36 cellular contexts compared by ENCODE assay signal in the genomic region with DNA sequence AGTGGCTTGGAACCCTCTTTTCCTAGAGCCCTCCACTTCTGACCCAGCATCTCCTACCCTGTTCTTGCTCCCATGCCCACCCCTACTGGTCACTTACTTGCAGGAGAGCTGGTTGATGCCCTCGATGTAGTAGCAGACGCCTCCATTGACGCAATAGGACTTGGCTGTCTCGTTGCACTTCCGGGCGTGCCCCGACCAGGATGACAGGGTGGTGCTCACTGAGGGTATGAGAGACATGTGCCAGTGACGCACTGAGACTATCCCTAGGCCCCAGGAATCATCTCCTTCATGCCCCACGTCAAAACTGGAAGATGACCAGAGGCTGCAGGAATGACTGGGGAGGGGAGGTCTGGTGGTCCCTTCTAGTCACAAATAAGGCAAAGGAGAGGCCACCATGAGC.
"Had no signal": no experiment of that assay in that cellular context is flagged by ENCODE, and none has a peak within 500 bp of the region (broad histone marks: within the 10 kb centered on the region; RNA-seq: fewer than 3 reads in every experiment).

No MANE protein-coding gene starts in this region.

- H3K27ac Mint-ChIP-seq: activated B cell treated with CpG ODN at 0.5 μM for 24 hours; activated CD4-positive, alpha-beta memory T cell treated with anti-CD3 and anti-CD28 coated beads for 36 hours; activated naive CD4-positive, alpha-beta T cell treated with anti-CD3 and anti-CD28 coated beads, Interleukin-2, amount 10 ng/mL, durations not matched to agents 7 days and 5 days; activated naive CD8-positive, alpha-beta T cell; activated naive CD8-positive, alpha-beta T cell treated with anti-CD3 and anti-CD28 coated beads, Interleukin-2, amount 50 U/mL, for 24 hours; brain had no signal

- H3K9me3 Mint-ChIP-seq: activated CD4-positive, alpha-beta memory T cell treated with anti-CD3 and anti-CD28 coated beads for 36 hours; activated naive CD4-positive, alpha-beta T cell treated with anti-CD3 and anti-CD28 coated beads, Interleukin-2, amount 10 ng/mL, durations not matched to agents 7 days and 5 days; activated naive CD8-positive, alpha-beta T cell treated with anti-CD3 and anti-CD28 coated beads, Interleukin-2, amount 50 U/mL, for 24 hours; activated T-cell treated with anti-CD3 and anti-CD28 coated beads, Interleukin-2, amount 50 U/mL, for 4 hours; central memory CD8-positive, alpha-beta T cell had no signal

- H3K9me3 ChIP-seq: MG63, Peyer's patch had no signal

- H3K4me1 ChIP-seq: Peyer's patch had no signal

- H3K4me3 ChIP-seq: cardiac muscle cell, MG63, Peyer's patch had no signal

- DNase-seq: activated B cell treated with CpG ODN at 0.5 μM for 24 hours; activated CD4-positive, alpha-beta memory T cell treated with anti-CD3 and anti-CD28 coated beads for 36 hours; activated CD4-positive, alpha-beta T cell treated with anti-CD3 and anti-CD28 coated beads for 4 hours; activated CD4-positive, alpha-beta T cell treated with anti-CD3 and anti-CD28 coated beads, Interleukin-2, amount 50 U/mL, for 1 hour; activated CD4-positive, CD25-positive, alpha-beta regulatory T cell treated with anti-CD3 and anti-CD28 coated beads, Interleukin-2, amount 50 U/mL, for 72 hours; activated CD8-positive, alpha-beta memory T cell treated with anti-CD3 and anti-CD28 coated beads, Interleukin-2, amount 50 U/mL, for 4 hours; activated effector memory CD4-positive, alpha-beta T cell treated with Interleukin-2 at 50 U/mL for 16 hours; activated naive CD4-positive, alpha-beta T cell treated with anti-CD3 and anti-CD28 coated beads, Interleukin-2, amount 10 ng/mL, durations not matched to agents 7 days and 5 days; activated naive CD8-positive, alpha-beta T cell treated with anti-CD3 and anti-CD28 coated beads, Interleukin-2, amount 50 U/mL, for 24 hours; activated T-cell treated with anti-CD3 and anti-CD28 coated beads for 4 hours; activated T-cell treated with anti-CD3 and anti-CD28 coated beads, Interleukin-2, amount 50 U/mL, for 4 hours; anterior cingulate cortex; Karpas-422; KBM-7; MG63; NCI-H1048; NCI-H1105 treated with DMSO at 0.1 percent for 48 hours; NCI-H1436; NCI-H1694; NCI-H1930; NCI-H2081 treated with DMSO at 0.1 percent for 48 hours; NCI-H226; NCI-H446 treated with DMSO at 0.1 percent for 48 hours; NCI-H524; NK-92 treated with Interleukin-12 subunit alpha and Interleukin-12 subunit beta, amount 100 ng/mL, for 24 hours; PC-3; Peyer's patch; RPMI8226; SW 1271; T-helper 1 cell; T-helper 2 cell; T-helper 9 cell had no signal

- H3K36me3 ChIP-seq: MG63, Peyer's patch had no signal

- H3K27me3 ChIP-seq: cardiac muscle cell, MG63, Peyer's patch had no signal

- H3K4me1 Mint-ChIP-seq: activated B cell treated with CpG ODN at 0.5 μM for 24 hours; activated naive CD8-positive, alpha-beta T cell treated with anti-CD3 and anti-CD28 coated beads, Interleukin-2, amount 50 U/mL, for 24 hours; central memory CD8-positive, alpha-beta T cell had no signal

- ATAC-seq: activated naive CD8-positive, alpha-beta T cell treated with anti-CD3 and anti-CD28 coated beads, Interleukin-2, amount 50 U/mL, for 24 hours; activated T-cell treated with anti-CD3 and anti-CD28 coated beads, Interleukin-2, amount 50 U/mL, for 4 hours; PC-3 had no signal

- H3K4me3 Mint-ChIP-seq: activated B cell treated with CpG ODN at 0.5 μM for 24 hours; activated CD4-positive, alpha-beta memory T cell treated with anti-CD3 and anti-CD28 coated beads for 36 hours; activated naive CD4-positive, alpha-beta T cell treated with anti-CD3 and anti-CD28 coated beads, Interleukin-2, amount 10 ng/mL, durations not matched to agents 7 days and 5 days; activated naive CD8-positive, alpha-beta T cell; activated naive CD8-positive, alpha-beta T cell treated with anti-CD3 and anti-CD28 coated beads, Interleukin-2, amount 50 U/mL, for 24 hours; activated T-cell treated with anti-CD3 and anti-CD28 coated beads, Interleukin-2, amount 50 U/mL, for 4 hours; brain; central memory CD8-positive, alpha-beta T cell had no signal

- H3K27ac ChIP-seq: cardiac muscle cell, Peyer's patch had no signal

- H3K36me3 Mint-ChIP-seq: activated CD4-positive, alpha-beta memory T cell treated with anti-CD3 and anti-CD28 coated beads for 36 hours; activated naive CD4-positive, alpha-beta T cell treated with anti-CD3 and anti-CD28 coated beads, Interleukin-2, amount 10 ng/mL, durations not matched to agents 7 days and 5 days; activated naive CD8-positive, alpha-beta T cell had no signal
